In the genomic region with DNA sequence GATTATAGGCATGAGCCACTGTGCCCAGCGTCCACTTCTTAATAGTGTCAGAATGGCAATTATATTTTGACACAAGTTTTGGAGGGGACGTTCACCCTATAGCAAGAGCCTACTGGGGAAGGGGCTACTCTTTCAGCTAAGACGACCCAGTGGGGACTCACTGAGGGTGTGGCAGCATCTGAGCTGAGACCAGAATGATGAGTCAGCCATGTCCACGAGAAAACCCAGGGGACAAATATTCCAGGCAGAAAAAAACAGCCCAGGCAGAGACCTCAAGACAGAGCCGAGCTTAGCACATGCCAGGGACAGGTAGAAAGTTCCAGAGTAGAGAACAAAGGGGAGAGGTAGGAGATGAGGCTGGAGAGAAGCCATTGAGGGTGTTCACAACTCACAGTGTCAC, we compare ENCODE assay signal across 20 cellular contexts. TPM values are rescaled to one million over a fixed set of nuclear protein-coding genes. Genes with fewer than 3 reads are reported as not detected.
DNase-seq lines count a peak whose midpoint lies in the region; ATAC-seq and TF ChIP-seq lines count a peak whose summit lies in the region.
"Had no signal": no experiment of that assay in that cellular context is flagged by ENCODE, and none has a peak within 500 bp of the region (broad histone marks: within the 10 kb centered on the region; RNA-seq: fewer than 3 reads in every experiment).

No MANE protein-coding gene starts in this region.

- H3K4me3 ChIP-seq in adipocyte (ENCODE audit: low read length) (no peak overlapping the region), left lung (no peak overlapping the region)
- H3K4me3 ChIP-seq: BLaER1 had no signal

- H3K36me3 ChIP-seq in adipocyte (ENCODE audit: control insufficient read depth, insufficient read depth, low read length, severe bottlenecking), result no peaks in the 10 kb centered on the region
- H3K36me3 ChIP-seq in left lung, result no peaks in the 10 kb centered on the region
- H3K36me3 ChIP-seq: BLaER1 had no signal

- H3K4me1 ChIP-seq in adipocyte (ENCODE audit: control insufficient read depth, insufficient read depth, low read length) (peaks cover 38% of the 10 kb centered on the region), left lung (peaks cover 0 to 5% of the 10 kb centered on the region in 2 donors)
- H3K4me1 ChIP-seq: BLaER1, Caco-2 had no signal

- ATAC-seq in GM21737 (IDR thresholded peaks at IDR 0.05; ENCODE audit: unreplicated experiment), result no peak
- ATAC-seq in GM19328 (IDR thresholded peaks at IDR 0.05; ENCODE audit: unreplicated experiment), result no peak
- ATAC-seq in left lung, result no peak

- no peaks in the 10 kb centered on the region for H3K9me3 ChIP-seq in adipocyte (ENCODE audit: control insufficient read depth, low read length)
- H3K9me3 ChIP-seq in left lung, result no peaks in the 10 kb centered on the region
- H3K9me3 ChIP-seq: BLaER1, Caco-2 had no signal

- no peaks in the 10 kb centered on the region for H3K9me3 Mint-ChIP-seq in osteocyte (ENCODE audit: unreplicated experiment)
- H3K9me3 Mint-ChIP-seq: CD4-positive, alpha-beta memory T cell had no signal

- DNase-seq in AG08395 (ENCODE audit: low spot score) (peak; percentile 18), ELR (ENCODE audit: low read depth) (peak; percentile 30), adipocyte (ENCODE audit: low read depth) (peak; percentile 17), osteocyte (ENCODE audit: extremely low spot score, unreplicated experiment) (no peak), left lung (no peak)
- DNase-seq: Caco-2; CD4-positive, alpha-beta memory T cell; DMS 273 treated with DMSO at 0.1 percent for 48 hours; DND-41; IMR-90; MV-4-11; NCI-H1694; NCI-H2081 treated with DMSO at 0.1 percent for 48 hours; NCI-H2171 treated with DMSO at 0.1 percent for 48 hours; NCI-H446; NCI-H526; SHP77 had no signal

- H3K4me3 Mint-ChIP-seq in osteocyte (ENCODE audit: unreplicated experiment), result no peak overlapping the region
- H3K4me3 Mint-ChIP-seq: CD4-positive, alpha-beta memory T cell had no signal

- H3K27me3 Mint-ChIP-seq in osteocyte (ENCODE audit: unreplicated experiment), result no peaks in the 10 kb centered on the region

- H3K27me3 ChIP-seq in adipocyte (replicated peaks; ENCODE audit: control insufficient read depth, insufficient read depth, low read length) (no peaks in the 10 kb centered on the region), left lung (no peaks in the 10 kb centered on the region)
- H3K27me3 ChIP-seq: BLaER1 had no signal

- no peak overlapping the region for H3K27ac ChIP-seq in left lung
- H3K27ac ChIP-seq: BLaER1 had no signal

- no peak for TF ChIP-seq CTCF in osteocyte (IDR thresholded peaks at IDR 0.05)
- TF ChIP-seq CTCF in left lung (IDR thresholded peaks at IDR 0.05), result no peak

- intact Hi-C loops in left lung (cut with DNase I), result no loop called here

- H3K9ac ChIP-seq in adipocyte (ENCODE audit: low read length), result no peak overlapping the region
- H3K9ac ChIP-seq: BLaER1 had no signal

- no peaks in the 10 kb centered on the region for H3K36me3 Mint-ChIP-seq in osteocyte (ENCODE audit: unreplicated experiment)
- H3K36me3 Mint-ChIP-seq: CD4-positive, alpha-beta memory T cell had no signal

- H3K4me1 Mint-ChIP-seq in osteocyte (ENCODE audit: unreplicated experiment), result peaks cover 6% of the 10 kb centered on the region
- H3K4me1 Mint-ChIP-seq: CD4-positive, alpha-beta memory T cell had no signal

- peak overlapping the region; percentile 20 for H3K27ac Mint-ChIP-seq in osteocyte (ENCODE audit: unreplicated experiment)
- H3K27ac Mint-ChIP-seq: CD4-positive, alpha-beta memory T cell had no signal

RNA-seq across cellular contexts. Expression of a gene that starts 11.1 kb away (rescaled TPM):
- total RNA-seq in osteocyte, result 3.8 and 4.6 TPM in 2 replicates
- total RNA-seq in left lung, result 1 to 10 TPM; 3.3 to 3.6 TPM

RNA-seq across cellular contexts. Expression of a gene that starts 25.2 kb away (rescaled TPM):
- total RNA-seq in osteocyte (80.2 and 81.4 TPM in 2 replicates), left lung (10 to 100 TPM; 58.1 to 62.1 TPM)

Comparison
In these comparisons a context has a peak if more than half of its experiments do, and no peak if none do; other contexts are left out.
1. DNase-seq: peak in AG08395 (single experiment), ELR (single experiment) and adipocyte (single experiment); none in osteocyte (single experiment) and left lung (0 of 2).